1 cellular context compared by ENCODE assay signal in the genomic region with DNA sequence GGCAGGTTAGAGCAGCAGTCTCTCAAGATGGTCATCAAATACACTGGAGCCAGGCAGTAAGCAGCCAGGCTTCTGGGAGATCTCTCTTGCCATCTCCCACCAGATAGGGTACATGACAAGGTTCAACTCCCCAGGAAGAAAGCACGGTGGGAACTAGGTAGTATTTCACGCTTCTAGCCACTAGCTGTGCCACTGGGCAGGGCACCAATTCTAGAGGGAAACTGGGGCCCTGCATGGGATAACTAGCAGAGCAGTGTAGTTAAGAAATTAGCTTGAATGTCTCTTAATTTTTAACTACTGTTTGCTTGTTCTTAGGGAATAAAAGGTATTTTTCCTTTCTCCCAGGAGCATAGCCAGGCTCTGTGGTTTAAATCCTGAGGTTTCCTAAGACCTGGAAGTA.
TF ChIP-seq lines count a peak whose summit lies in the region.

No MANE protein-coding gene starts in this region.

TF ChIP-seq in K562, 482 proteins besides CTCF, POLR2A, EP300 and RAD21 (continued from another document):
- TF ChIP-seq CUX1 (CRISPR knock-in tag; IDR thresholded peaks at IDR 0.05) = no peak
- no peak for TF ChIP-seq ZBTB33 (CRISPR knock-in tag; IDR thresholded peaks at IDR 0.05)
- TF ChIP-seq ZEB2 (IDR thresholded peaks at IDR 0.05) = no peak
- TF ChIP-seq TARDBP (IDR thresholded peaks at IDR 0.05) = no peak
